In genomic region chr7:111053035-111053434, GRCh38 we compare ENCODE assay signal across 22 cellular contexts. TPM values are rescaled to one million over a fixed set of nuclear protein-coding genes. Genes with fewer than 3 reads are reported as not detected.
"Had no signal": no experiment of that assay in that cellular context is flagged by ENCODE, and none has a peak within 500 bp of the region (broad histone marks: within the 10 kb centered on the region; RNA-seq: fewer than 3 reads in every experiment).

No MANE protein-coding gene starts in this region.

- H3K9me3 Mint-ChIP-seq: activated CD4-positive, alpha-beta memory T cell treated with anti-CD3 and anti-CD28 coated beads for 36 hours; activated naive CD8-positive, alpha-beta T cell treated with anti-CD3 and anti-CD28 coated beads for 36 hours; central memory CD8-positive, alpha-beta T cell; effector memory CD8-positive, alpha-beta T cell; stimulated activated effector memory CD8-positive, alpha-beta T cell treated with anti-CD3 and anti-CD28 coated beads, Interleukin-12 subunit alpha, Interleukin-12 subunit beta, amount 100 ng/mL, for 72 hours had no signal

- H2AFZ ChIP-seq: parathyroid adenoma had no signal

- H3K4me3 ChIP-seq: dorsolateral prefrontal cortex, esophagus muscularis mucosa, mucosa of descending colon, tibial artery had no signal

- H3K36me3 ChIP-seq: esophagus muscularis mucosa, tibial artery had no signal

- H3K27ac Mint-ChIP-seq: activated CD4-positive, alpha-beta memory T cell treated with anti-CD3 and anti-CD28 coated beads for 36 hours; activated naive CD8-positive, alpha-beta T cell treated with anti-CD3 and anti-CD28 coated beads for 36 hours; effector memory CD8-positive, alpha-beta T cell; nephron progenitor cell; stimulated activated effector memory CD8-positive, alpha-beta T cell treated with anti-CD3 and anti-CD28 coated beads, Interleukin-12 subunit alpha, Interleukin-12 subunit beta, amount 100 ng/mL, for 72 hours had no signal

- H3K9me3 ChIP-seq: esophagus muscularis mucosa, mucosa of descending colon, tibial artery had no signal

- H3K36me3 Mint-ChIP-seq: stimulated activated effector memory CD8-positive, alpha-beta T cell treated with anti-CD3 and anti-CD28 coated beads, Interleukin-12 subunit alpha, Interleukin-12 subunit beta, amount 100 ng/mL, for 72 hours had no signal

- H3K27me3 ChIP-seq: dorsolateral prefrontal cortex, esophagus muscularis mucosa, tibial artery had no signal

- H3K79me2 ChIP-seq: parathyroid adenoma had no signal

- H3K4me3 Mint-ChIP-seq: activated CD4-positive, alpha-beta memory T cell treated with anti-CD3 and anti-CD28 coated beads for 36 hours; activated naive CD8-positive, alpha-beta T cell treated with anti-CD3 and anti-CD28 coated beads for 36 hours; central memory CD8-positive, alpha-beta T cell; effector memory CD8-positive, alpha-beta T cell; nephron progenitor cell; stimulated activated effector memory CD8-positive, alpha-beta T cell treated with anti-CD3 and anti-CD28 coated beads, Interleukin-12 subunit alpha, Interleukin-12 subunit beta, amount 100 ng/mL, for 72 hours; stimulated activated naive CD8-positive, alpha-beta T cell treated with anti-CD3 and anti-CD28 coated beads, Interleukin-15, amount 100 ng/mL, for 72 hours had no signal

- ATAC-seq: effector memory CD8-positive, alpha-beta T cell; left cardiac atrium; mucosa of descending colon; right cardiac atrium; stimulated activated effector memory CD8-positive, alpha-beta T cell treated with anti-CD3 and anti-CD28 coated beads, Interleukin-12 subunit alpha, Interleukin-12 subunit beta, amount 100 ng/mL, for 72 hours; stimulated activated naive CD8-positive, alpha-beta T cell treated with anti-CD3 and anti-CD28 coated beads, Interleukin-15, amount 100 ng/mL, for 72 hours had no signal

- DNase-seq: activated CD4-positive, alpha-beta memory T cell treated with anti-CD3 and anti-CD28 coated beads for 36 hours; activated CD4-positive, alpha-beta T cell treated with anti-CD3 and anti-CD28 coated beads for 48 hours; activated CD4-positive, CD25-positive, alpha-beta regulatory T cell; activated naive CD4-positive, alpha-beta T cell treated with Interleukin-2 at 50 U/mL for 16 hours; activated naive CD8-positive, alpha-beta T cell treated with anti-CD3 and anti-CD28 coated beads for 36 hours; activated T-cell treated with anti-CD3 and anti-CD28 coated beads, Interleukin-2, amount 50 U/mL, for 48 hours; dorsolateral prefrontal cortex; effector memory CD8-positive, alpha-beta T cell; hypothalamus; left cardiac atrium; mucosa of descending colon; nephron progenitor cell; nucleus accumbens; right cardiac atrium; stimulated activated CD4-positive, alpha-beta T cell treated with anti-CD3 and anti-CD28 coated beads, Interleukin-1b, Interleukin-23, amount 100 ng/mL, for 48 hours; stimulated activated naive CD8-positive, alpha-beta T cell treated with anti-CD3 and anti-CD28 coated beads, Interleukin-15, amount 100 ng/mL, for 72 hours; tibial artery had no signal

- H3K4me1 ChIP-seq: esophagus muscularis mucosa, parathyroid adenoma, tibial artery had no signal

- H3K27ac ChIP-seq: dorsolateral prefrontal cortex, esophagus muscularis mucosa, parathyroid adenoma, tibial artery had no signal

- H3K9ac ChIP-seq: parathyroid adenoma had no signal

- H3K4me1 Mint-ChIP-seq: central memory CD8-positive, alpha-beta T cell; stimulated activated effector memory CD8-positive, alpha-beta T cell treated with anti-CD3 and anti-CD28 coated beads, Interleukin-12 subunit alpha, Interleukin-12 subunit beta, amount 100 ng/mL, for 72 hours had no signal

- H3K27me3 Mint-ChIP-seq: activated CD4-positive, alpha-beta memory T cell treated with anti-CD3 and anti-CD28 coated beads for 36 hours; activated naive CD8-positive, alpha-beta T cell treated with anti-CD3 and anti-CD28 coated beads for 36 hours; central memory CD8-positive, alpha-beta T cell; effector memory CD8-positive, alpha-beta T cell; stimulated activated naive CD8-positive, alpha-beta T cell treated with anti-CD3 and anti-CD28 coated beads, Interleukin-15, amount 100 ng/mL, for 72 hours had no signal

RNA-seq across cellular contexts. Expression of gene LRRN3, which starts 37.9 kb away (rescaled TPM):
- total RNA-seq: pulmonary artery endothelial cell had no signal
